In genomic region chr17:70405492-70406220, GRCh38 we compare ENCODE assay signal across 8 cellular contexts.
A peak's percentile ranks its signal among the peaks of the same experiment; 100 is the strongest.
DNase-seq lines count a peak whose midpoint lies in the region; ATAC-seq, FAIRE-seq and TF ChIP-seq lines count a peak whose summit lies in the region.
"Had no signal": no experiment of that assay in that cellular context is flagged by ENCODE, and none has a peak within 500 bp of the region (broad histone marks: within the 10 kb centered on the region; RNA-seq: fewer than 3 reads in every experiment).

No MANE protein-coding gene starts in this region.

- dilution Hi-C loops in IMR-90 (cut with HindIII; ENCODE audit: low sequenced_read_pairs, unreplicated experiment): no loop called here

- TF ChIP-seq POLR2A in IMR-90 (IDR thresholded peaks at IDR 0.05; ENCODE audit: low read depth, low read length) (no peak), erythroblast (IDR thresholded peaks at IDR 0.05; ENCODE audit: low read length) (no peak)

- H3K4me3 ChIP-seq in IMR-90 (ENCODE audit: insufficient read depth, low read depth, low read length): no peak overlapping the region
- H3K4me3 ChIP-seq in bronchial epithelial cell (ENCODE audit: low read depth, low read length): no peak overlapping the region

- H4K5ac ChIP-seq in IMR-90 (ENCODE audit: low read depth, low read length): no peak overlapping the region; the same call in 1 of the 2 replicates

- no peak overlapping the region; the same call in 2 of the 3 replicates for H2BK15ac ChIP-seq in IMR-90 (ENCODE audit: low read depth, low read length)

- H4K20me1 ChIP-seq in IMR-90 (ENCODE audit: insufficient read depth, low read length): no peaks in the 10 kb centered on the region

- H2AFZ ChIP-seq in IMR-90 (replicated peaks; ENCODE audit: low read length, poor library complexity): no peak overlapping the region

- H3K4me2 ChIP-seq in IMR-90 (ENCODE audit: low read depth, low read length): peak overlapping the region; percentile 80; the same call in 1 of the 2 replicates

- no peaks in the 10 kb centered on the region for H3K9me3 ChIP-seq in IMR-90 (ENCODE audit: control insufficient read depth, insufficient read depth, low read length)

- H3K23ac ChIP-seq in IMR-90 (ENCODE audit: low read depth, low read length): no peak overlapping the region

- H2BK5ac ChIP-seq in IMR-90 (ENCODE audit: low read depth, low read length, poor library complexity, severe bottlenecking): peak overlapping the region; percentile 14

- POLR2A ChIA-PET in IMR-90 (lab: Charles Lee; ENCODE audit: unreplicated experiment): no interaction called here

- H3K27ac ChIP-seq in IMR-90 (ENCODE audit: insufficient read depth, low read length): no peak overlapping the region

- no peak overlapping the region for H3K9ac ChIP-seq in IMR-90 (ENCODE audit: low read depth, low read length)

- H3K27me3 ChIP-seq in IMR-90 (ENCODE audit: control insufficient read depth, insufficient read depth, low read length): no peaks in the 10 kb centered on the region; the same call in 1 of the 2 replicates
- H3K27me3 ChIP-seq in bronchial epithelial cell (ENCODE audit: control insufficient read depth, insufficient read depth, low read length): no peaks in the 10 kb centered on the region

- H2AK9ac ChIP-seq in IMR-90 (replicated peaks; ENCODE audit: low read depth, low read length, poor library complexity): no peak overlapping the region

- H2BK120ac ChIP-seq in IMR-90 (ENCODE audit: low read depth, low read length): peak overlapping the region; percentile 40; the same call in 1 of the 2 replicates

- DNase-seq in IMR-90 (peak; percentile 97), bronchial epithelial cell (ENCODE audit: low read depth) (peak; percentile 96), smooth muscle cell of the brain vasculature (ENCODE audit: low read depth, low spot score) (peak; percentile 87), posterior vena cava (ENCODE audit: low spot score) (no peak), NCI-H1436 (lab: John Stamatoyannopoulos, UW) (no peak), erythroblast (lab: John Stamatoyannopoulos, UW) (no peak)
- DNase-seq: activated CD8-positive, alpha-beta memory T cell treated with anti-CD3 and anti-CD28 coated beads, Interleukin-2, amount 50 U/mL, for 48 hours had no signal

- H3K56ac ChIP-seq in IMR-90 (ENCODE audit: extremely low read depth, insufficient read depth, low read length): no peak overlapping the region

- no peak overlapping the region for H2AK5ac ChIP-seq in IMR-90 (ENCODE audit: low read depth, low read length)

- WGBS in IMR-90 (ENCODE audit: extremely low coverage in 2 of 2, insufficient read length in 1 of 2), 2 experiments: no CpG with 5 or more reads among the region's 1 CpG

- TF ChIP-seq RAD21 in IMR-90 (IDR thresholded peaks at IDR 0.05; ENCODE audit: low read length): no peak

- peaks cover 5% of the 10 kb centered on the region for H3K4me1 ChIP-seq in IMR-90 (ENCODE audit: control insufficient read depth, insufficient read depth, low read length)

- in situ Hi-C loops in IMR-90 (cut with MboI; ENCODE audit: low sequenced_read_pairs): no loop called here

- no peak overlapping the region for H4K8ac ChIP-seq in IMR-90 (ENCODE audit: low read depth in 2 of 2, low read length in 2 of 2)

- peak overlapping the region; percentile 55; the same call in 1 of the 2 replicates for H2BK20ac ChIP-seq in IMR-90 (ENCODE audit: low read depth, low read length)

- H3K14ac ChIP-seq in IMR-90 (replicated peaks; ENCODE audit: low read depth, low read length): no peak overlapping the region

- H4K91ac ChIP-seq in IMR-90 (ENCODE audit: insufficient read depth, low read depth, low read length): no peak overlapping the region

- no TSS peak for BruUV-seq in IMR-90 (replicated peaks; lab: Mats Ljungman, UMichigan)

- TF ChIP-seq CTCF in IMR-90 (conservative IDR thresholded peaks at IDR 0.05; ENCODE audit: low read depth, low read length): no peak
- no peak for TF ChIP-seq CTCF in bronchial epithelial cell (IDR thresholded peaks at IDR 0.05; ENCODE audit: insufficient read depth, low read length, severe bottlenecking)

- H3K36me3 ChIP-seq in IMR-90 (ENCODE audit: control insufficient read depth, insufficient read depth, low read length): no peaks in the 10 kb centered on the region
- no peaks in the 10 kb centered on the region for H3K36me3 ChIP-seq in bronchial epithelial cell (ENCODE audit: control insufficient read depth, insufficient read depth, low read length)

- peak overlapping the region; percentile 71; the same call in 1 of the 2 replicates for H3K18ac ChIP-seq in IMR-90 (ENCODE audit: low read depth, low read length)

- ATAC-seq in GM19351 (IDR thresholded peaks at IDR 0.05; ENCODE audit: unreplicated experiment) (peak; percentile 77), IMR-90 (ENCODE audit: low read depth) (peak; percentile 95)

- intact Hi-C loops in IMR-90 (cut with micrococcal nuclease): loop anchor here (5.0 kb wide), 1 partner anchor 238 kb away; the partner anchor contains the start of gene KCNJ2
- intact Hi-C loops in posterior vena cava (cut with DNase I): no loop called here

- peak; percentile 18 for FAIRE-seq in bronchial epithelial cell (lab: Jason Lieb, UNC)

- no peak overlapping the region for H3K4ac ChIP-seq in IMR-90 (ENCODE audit: low read depth, low read length)

- CTCF ChIA-PET in IMR-90 (lab: Yijun Ruan, JAX): interaction anchor here (0.6 kb wide), 1 partner anchor 128 kb away, joined by 6 read pairs; no protein-coding TSS in a partner anchor

- no peaks in the 10 kb centered on the region for H3K79me1 ChIP-seq in IMR-90 (ENCODE audit: low read depth in 1 of 2, low read length in 2 of 2)

- H3K9me1 ChIP-seq in IMR-90 (ENCODE audit: insufficient read depth, low read length): no peaks in the 10 kb centered on the region

TF ChIP-seq in IMR-90, 13 proteins besides CTCF, POLR2A, EP300 and RAD21:
- peak; percentile 93 for TF ChIP-seq CEBPB (IDR thresholded peaks at IDR 0.05; ENCODE audit: low read depth, low read length)
- peak; percentile 82 for TF ChIP-seq FOS (IDR thresholded peaks at IDR 0.05; ENCODE audit: low read depth, low read length)
- peak; percentile 67 for TF ChIP-seq USF2 (IDR thresholded peaks at IDR 0.05; ENCODE audit: low read depth, low read length)
- peak; percentile 62; the same call in 1 of the 2 replicates for TF ChIP-seq NFE2L2 (IDR thresholded peaks at IDR 0.05; ENCODE audit: low read depth, low read length)
- TF ChIP-seq BHLHE40 (IDR thresholded peaks at IDR 0.05; ENCODE audit: low read depth, low read length): peak; percentile 36; the same call in 1 of the 2 replicates
- no peak for TF ChIP-seq RCOR1 (IDR thresholded peaks at IDR 0.05; ENCODE audit: insufficient replicate concordance, low read length)
- no peak for TF ChIP-seq CHD1 (IDR thresholded peaks at IDR 0.05; ENCODE audit: low read depth, low read length)

Comparison
In these comparisons a context has a peak if more than half of its experiments do, and no peak if none do; other contexts are left out.
1. DNase-seq: peak in IMR-90 (single experiment), bronchial epithelial cell (single experiment) and smooth muscle cell of the brain vasculature (single experiment); none in posterior vena cava (single experiment), NCI-H1436 (single experiment) and erythroblast (0 of 2).